In genomic region chr21:26332873-26333272, GRCh38 we compare ENCODE assay signal across 20 cellular contexts.
"Had no signal": no experiment of that assay in that cellular context is flagged by ENCODE, and none has a peak within 500 bp of the region (broad histone marks: within the 10 kb centered on the region; RNA-seq: fewer than 3 reads in every experiment).

No MANE protein-coding gene starts in this region.

- H3K4me1 Mint-ChIP-seq: immature natural killer cell; naive thymus-derived CD4-positive, alpha-beta T cell; stimulated activated effector memory CD8-positive, alpha-beta T cell treated with anti-CD3 and anti-CD28 coated beads, Interleukin-12 subunit alpha, Interleukin-12 subunit beta, amount 100 ng/mL, for 72 hours had no signal

- H3K4me3 Mint-ChIP-seq: dendritic cell treated with granulocyte-macrophage colony-stimulating factor and Interleukin-4, amounts not matched to agents 40 ng/mL and 50 ng/mL, for 4 days; effector memory CD8-positive, alpha-beta T cell; immature natural killer cell; naive thymus-derived CD4-positive, alpha-beta T cell; stimulated activated effector memory CD8-positive, alpha-beta T cell treated with anti-CD3 and anti-CD28 coated beads, Interleukin-12 subunit alpha, Interleukin-12 subunit beta, amount 100 ng/mL, for 72 hours; type B pancreatic cell had no signal

- DNase-seq: effector memory CD8-positive, alpha-beta T cell; immature natural killer cell; kidney; left colon; left ventricle myocardium superior; naive thymus-derived CD4-positive, alpha-beta T cell; psoas muscle; retina; right lobe of liver; stimulated activated CD4-positive, alpha-beta T cell treated with anti-CD3 and anti-CD28 coated beads, Interleukin-4, amount 100 ng/mL, for 1 hour; stimulated activated CD8-positive, alpha-beta memory T cell treated with anti-CD3 and anti-CD28 coated beads, Interleukin-4, amount 100 ng/mL, for 48 hours; stimulated activated naive CD8-positive, alpha-beta T cell treated with anti-CD3 and anti-CD28 coated beads, Interleukin-15, Interleukin-2, amounts not matched to agents 100 U/mL and 50 U/mL, for 24 hours; thyroid gland had no signal

- H3K9me3 ChIP-seq: esophagus muscularis mucosa, neutrophil, psoas muscle, right lobe of liver, suprapubic skin, thyroid gland had no signal

- H3K36me3 Mint-ChIP-seq: immature natural killer cell; stimulated activated effector memory CD8-positive, alpha-beta T cell treated with anti-CD3 and anti-CD28 coated beads, Interleukin-12 subunit alpha, Interleukin-12 subunit beta, amount 100 ng/mL, for 72 hours; type B pancreatic cell had no signal

- H3K4me3 ChIP-seq: esophagus muscularis mucosa, lung, psoas muscle, right lobe of liver, suprapubic skin, thyroid gland had no signal

- H3K36me3 ChIP-seq: esophagus muscularis mucosa, neutrophil, right lobe of liver, suprapubic skin, thyroid gland had no signal

- H3K27ac ChIP-seq: esophagus muscularis mucosa, neutrophil, psoas muscle, right lobe of liver, suprapubic skin, thyroid gland had no signal

- H3K27me3 Mint-ChIP-seq: dendritic cell treated with granulocyte-macrophage colony-stimulating factor and Interleukin-4, amounts not matched to agents 40 ng/mL and 50 ng/mL, for 4 days; effector memory CD8-positive, alpha-beta T cell; type B pancreatic cell had no signal

- ATAC-seq: effector memory CD8-positive, alpha-beta T cell; left colon; left ventricle myocardium superior; naive thymus-derived CD4-positive, alpha-beta T cell; psoas muscle; right lobe of liver; stimulated activated naive CD8-positive, alpha-beta T cell treated with anti-CD3 and anti-CD28 coated beads, Interleukin-15, Interleukin-2, amounts not matched to agents 100 U/mL and 50 U/mL, for 24 hours had no signal

- H3K27ac Mint-ChIP-seq: dendritic cell treated with granulocyte-macrophage colony-stimulating factor and Interleukin-4, amounts not matched to agents 40 ng/mL and 50 ng/mL, for 4 days; effector memory CD8-positive, alpha-beta T cell; immature natural killer cell; naive thymus-derived CD4-positive, alpha-beta T cell; stimulated activated effector memory CD8-positive, alpha-beta T cell treated with anti-CD3 and anti-CD28 coated beads, Interleukin-12 subunit alpha, Interleukin-12 subunit beta, amount 100 ng/mL, for 72 hours; type B pancreatic cell had no signal

- H3K27me3 ChIP-seq: esophagus muscularis mucosa, neutrophil, right lobe of liver, suprapubic skin, thyroid gland had no signal

- H3K4me1 ChIP-seq: esophagus muscularis mucosa, psoas muscle, right lobe of liver, suprapubic skin, thyroid gland had no signal
